12 cellular contexts compared by ENCODE assay signal in the genomic region with DNA sequence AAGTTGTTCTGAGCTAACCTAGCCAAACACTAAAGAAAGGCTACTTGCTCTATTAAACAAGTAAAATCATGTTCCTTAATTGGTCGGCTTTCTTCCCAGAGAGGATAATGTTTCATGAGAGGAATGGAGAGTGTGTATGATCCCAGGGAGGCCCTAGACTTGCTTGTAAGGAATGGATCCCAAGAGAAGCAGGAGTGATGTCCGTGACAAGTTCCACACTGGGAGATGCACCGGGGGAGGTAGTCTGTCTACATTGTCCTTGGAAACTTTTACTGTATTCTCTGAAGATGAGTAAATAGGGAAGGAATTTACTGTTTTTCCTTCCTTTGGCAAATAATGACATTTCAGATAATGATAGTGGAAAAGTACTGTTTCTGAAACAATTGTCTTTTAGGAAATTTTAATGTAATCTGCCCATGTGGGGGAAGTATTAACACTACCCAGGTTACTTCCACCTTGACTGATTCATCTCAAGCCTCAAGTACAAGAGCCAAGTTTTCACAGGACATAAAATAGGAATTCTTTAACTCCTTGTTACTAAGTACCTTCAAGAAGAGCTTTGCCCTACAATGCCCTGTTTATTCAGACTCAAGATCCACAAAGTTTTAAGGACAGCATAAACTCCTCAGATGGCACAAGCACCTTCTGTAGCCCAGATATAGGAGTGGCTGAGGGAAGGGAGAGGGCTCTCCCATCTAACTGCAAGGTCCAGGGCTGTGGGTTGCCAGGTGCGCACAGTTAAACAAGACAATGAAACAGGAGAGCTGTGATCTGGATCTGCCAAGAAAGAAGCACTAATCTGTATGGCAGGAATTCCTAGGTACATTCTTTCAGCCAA.
DNase-seq lines count a peak whose midpoint lies in the region; ATAC-seq and TF ChIP-seq lines count a peak whose summit lies in the region.
"Had no signal": no experiment of that assay in that cellular context is flagged by ENCODE, and none has a peak within 500 bp of the region (broad histone marks: within the 10 kb centered on the region; RNA-seq: fewer than 3 reads in every experiment).

No MANE protein-coding gene starts in this region.

- no peaks in the 10 kb centered on the region for H3K79me2 ChIP-seq in PC-3 (ENCODE audit: low read length)
- no peaks in the 10 kb centered on the region for H3K79me2 ChIP-seq in osteoblast (ENCODE audit: insufficient read depth, low read length)

- peak; percentile 90 for ATAC-seq in PC-3
- ATAC-seq: K562 had no signal

- no peaks in the 10 kb centered on the region for H3K4me1 Mint-ChIP-seq in activated naive CD4-positive, alpha-beta T cell treated with anti-CD3 and anti-CD28 coated beads for 36 hours (ENCODE audit: low read depth)

- no peaks in the 10 kb centered on the region for H3K9me2 ChIP-seq in PC-3 (replicated peaks; ENCODE audit: low read length)

- peaks cover 27% of the 10 kb centered on the region for H3K4me1 ChIP-seq in PC-3 (ENCODE audit: insufficient read depth, low read length)
- H3K4me1 ChIP-seq in osteoblast (ENCODE audit: insufficient read depth, low read length) = peaks cover 20% of the 10 kb centered on the region
- H3K4me1 ChIP-seq in effector memory CD4-positive, alpha-beta T cell (ENCODE audit: control insufficient read depth, insufficient read depth, low read length, poor library complexity, severe bottlenecking) = no peaks in the 10 kb centered on the region

- H3K27me3 ChIP-seq in PC-3 (ENCODE audit: low read length) (no peaks in the 10 kb centered on the region), osteoblast (ENCODE audit: insufficient read depth, low read length) (no peaks in the 10 kb centered on the region)
- H3K27me3 ChIP-seq in effector memory CD4-positive, alpha-beta T cell (replicated peaks; ENCODE audit: control insufficient read depth, insufficient read depth, low read length, poor library complexity, severe bottlenecking) = no peaks in the 10 kb centered on the region

- no peak overlapping the region for H3K4me3 Mint-ChIP-seq in activated naive CD4-positive, alpha-beta T cell treated with anti-CD3 and anti-CD28 coated beads for 36 hours
- H3K4me3 Mint-ChIP-seq: stimulated activated naive CD8-positive, alpha-beta T cell treated with anti-CD3 and anti-CD28 coated beads, Interleukin-15, Interleukin-2, amounts not matched to agents 100 ng/mL and 50 ng/mL, for 24 hours had no signal

- DNase-seq in DMS 273 (lab: John Stamatoyannopoulos, UW; ENCODE audit: unreplicated experiment) = peak; percentile 73
- DNase-seq in PC-3 = peak; percentile 79
- DNase-seq in fibroblast of mammary gland (ENCODE audit: low read depth) = peak; percentile 36
- peak; percentile 92 for DNase-seq in osteoblast (ENCODE audit: insufficient read length, low spot score, missing footprints)
- no peak for DNase-seq in activated naive CD4-positive, alpha-beta T cell treated with anti-CD3 and anti-CD28 coated beads for 36 hours
- DNase-seq in effector memory CD4-positive, alpha-beta T cell = no peak
- no peak for DNase-seq in T-helper 1 cell
- DNase-seq in NCI-H1092 (lab: John Stamatoyannopoulos, UW) = no peak
- DNase-seq: PC-9 had no signal

- H3K4me2 ChIP-seq in PC-3 (ENCODE audit: low read length) (peak overlapping the region; percentile 63), osteoblast (ENCODE audit: insufficient read depth, low read length) (peak overlapping the region; percentile 17)
- H3K4me2 ChIP-seq: PC-9 had no signal

- peak overlapping the region; percentile 55 for H3K9ac ChIP-seq in PC-3 (ENCODE audit: low read length)

- H3K9me3 ChIP-seq in PC-3 (ENCODE audit: low read length) (no peaks in the 10 kb centered on the region), osteoblast (ENCODE audit: low read depth, low read length) (no peaks in the 10 kb centered on the region)
- no peaks in the 10 kb centered on the region for H3K9me3 ChIP-seq in effector memory CD4-positive, alpha-beta T cell (ENCODE audit: control insufficient read depth, low read length)

- peak overlapping the region; percentile 94 for H3K27ac ChIP-seq in PC-3 (ENCODE audit: low read length)
- peak overlapping the region; percentile 40 for H3K27ac ChIP-seq in osteoblast (ENCODE audit: low read depth, low read length)
- no peak overlapping the region for H3K27ac ChIP-seq in effector memory CD4-positive, alpha-beta T cell (ENCODE audit: insufficient read depth, low read length, poor library complexity, severe bottlenecking)
- H3K27ac ChIP-seq: PC-9 had no signal

- intact Hi-C loops in PC-3 (cut with micrococcal nuclease) = loop anchor here (1.0 kb wide), 3 partner anchors 19 to 153 kb away; no protein-coding TSS in a partner anchor
- intact Hi-C loops in activated naive CD4-positive, alpha-beta T cell treated with anti-CD3 and anti-CD28 coated beads for 36 hours (cut with micrococcal nuclease) = no loop called here

- peaks cover 2% of the 10 kb centered on the region for H3K9me3 Mint-ChIP-seq in activated naive CD4-positive, alpha-beta T cell treated with anti-CD3 and anti-CD28 coated beads for 36 hours
- H3K9me3 Mint-ChIP-seq: stimulated activated naive CD8-positive, alpha-beta T cell treated with anti-CD3 and anti-CD28 coated beads, Interleukin-15, Interleukin-2, amounts not matched to agents 100 ng/mL and 50 ng/mL, for 24 hours had no signal

- H2AFZ ChIP-seq in PC-3 (ENCODE audit: low read length) (peak overlapping the region; percentile 40; the same call in 1 of the 2 replicates), osteoblast (ENCODE audit: low read length) (peak overlapping the region; percentile 59)
- H2AFZ ChIP-seq: PC-9 had no signal

- no peaks in the 10 kb centered on the region for H3K36me3 ChIP-seq in PC-3 (ENCODE audit: low read depth, low read length)
- no peaks in the 10 kb centered on the region for H3K36me3 ChIP-seq in osteoblast (ENCODE audit: insufficient read depth, low read length)
- H3K36me3 ChIP-seq in effector memory CD4-positive, alpha-beta T cell (ENCODE audit: control insufficient read depth, insufficient read depth, low read length) = no peaks in the 10 kb centered on the region

- H3K4me3 ChIP-seq in PC-3 (ENCODE audit: low read length) (peak overlapping the region; percentile 9; the same call in 1 of the 2 replicates), fibroblast of mammary gland (ENCODE audit: control insufficient read depth, low read depth, low read length) (no peak overlapping the region), osteoblast (ENCODE audit: insufficient read depth, low read length) (no peak overlapping the region)
- H3K4me3 ChIP-seq in effector memory CD4-positive, alpha-beta T cell (ENCODE audit: insufficient read depth, low read depth, low read length, poor library complexity, severe bottlenecking) = no peak overlapping the region
- H3K4me3 ChIP-seq: K562, PC-9, skin epidermis had no signal

- TF ChIP-seq CTCF in PC-3 (conservative IDR thresholded peaks at IDR 0.05; ENCODE audit: low read depth, low read length) = no peak
- no peak for TF ChIP-seq CTCF in fibroblast of mammary gland (conservative IDR thresholded peaks at IDR 0.05; ENCODE audit: control insufficient read depth, insufficient read depth, low read depth, low read length)
- TF ChIP-seq CTCF in osteoblast (IDR thresholded peaks at IDR 0.05; ENCODE audit: extremely low read depth, low read depth, low read length) = no peak

- CTCF ChIA-PET in PC-3 (lab: Charles Lee) = interaction anchor here (0.6 to 0.9 kb wide), 2 partner anchors 39 kb away, joined by 4 to 5 read pairs; no protein-coding TSS in a partner anchor
- CTCF ChIA-PET in activated naive CD4-positive, alpha-beta T cell treated with anti-CD3 and anti-CD28 coated beads for 36 hours (lab: Charles Lee) = no interaction called here

- H3K36me3 Mint-ChIP-seq in activated naive CD4-positive, alpha-beta T cell treated with anti-CD3 and anti-CD28 coated beads for 36 hours (ENCODE audit: low read depth) = no peaks in the 10 kb centered on the region

- H3K27me3 Mint-ChIP-seq in activated naive CD4-positive, alpha-beta T cell treated with anti-CD3 and anti-CD28 coated beads for 36 hours (ENCODE audit: low read depth) = peaks cover 3% of the 10 kb centered on the region
- H3K27me3 Mint-ChIP-seq: stimulated activated naive CD8-positive, alpha-beta T cell treated with anti-CD3 and anti-CD28 coated beads, Interleukin-15, Interleukin-2, amounts not matched to agents 100 ng/mL and 50 ng/mL, for 24 hours had no signal

- POLR2A ChIA-PET in PC-3 (lab: Charles Lee; ENCODE audit: unreplicated experiment) = interaction anchor here (0.5 to 0.7 kb wide), 3 partner anchors 9 to 154 kb away, joined by 3 to 8 read pairs (median 4); no protein-coding TSS in a partner anchor

- no TSS peak for BruUV-seq in PC-3 (replicated peaks; lab: Mats Ljungman, UMichigan)

- H3K27ac Mint-ChIP-seq in activated naive CD4-positive, alpha-beta T cell treated with anti-CD3 and anti-CD28 coated beads for 36 hours = no peak overlapping the region
- H3K27ac Mint-ChIP-seq: stimulated activated naive CD8-positive, alpha-beta T cell treated with anti-CD3 and anti-CD28 coated beads, Interleukin-15, Interleukin-2, amounts not matched to agents 100 ng/mL and 50 ng/mL, for 24 hours had no signal

- H3F3A ChIP-seq in PC-3 (ENCODE audit: low read length, unreplicated experiment) = peaks cover 4% of the 10 kb centered on the region

- H4K20me1 ChIP-seq in PC-3 (ENCODE audit: low read length) (no peaks in the 10 kb centered on the region), osteoblast (ENCODE audit: insufficient read depth, low read length) (no peaks in the 10 kb centered on the region)

Comparison
In these comparisons a context has a peak if more than half of its experiments do, and no peak if none do; other contexts are left out.
1. DNase-seq: peak in DMS 273 (single experiment), PC-3 (single experiment), fibroblast of mammary gland (single experiment) and osteoblast (single experiment); none in activated naive CD4-positive, alpha-beta T cell treated with anti-CD3 and anti-CD28 coated beads for 36 hours (single experiment), effector memory CD4-positive, alpha-beta T cell (0 of 3), T-helper 1 cell (0 of 5) and NCI-H1092 (single experiment).